6 cellular contexts compared by ENCODE assay signal in the genomic region with DNA sequence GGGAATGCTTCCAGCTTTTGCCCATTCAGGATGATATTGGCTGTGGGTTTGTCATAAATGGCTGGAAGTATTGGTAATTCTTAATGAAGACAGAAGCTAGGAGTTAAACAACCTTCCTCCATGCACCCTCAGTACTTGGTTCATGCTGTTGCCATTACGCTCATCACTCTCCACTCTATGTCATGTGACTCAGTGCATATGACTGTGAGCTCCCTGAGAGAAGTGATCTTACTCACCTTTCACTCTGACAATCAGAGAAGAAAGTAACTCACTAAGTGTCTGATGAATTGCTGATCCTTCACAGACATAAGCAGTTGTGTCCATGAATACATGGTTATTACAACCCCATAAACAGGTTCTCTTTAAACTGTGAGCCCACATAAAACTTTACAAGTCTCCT.
A peak's percentile ranks its signal among the peaks of the same experiment; 100 is the strongest.
DNase-seq lines count a peak whose midpoint lies in the region; ATAC-seq, FAIRE-seq and TF ChIP-seq lines count a peak whose summit lies in the region.
"Not testable (repeated sequence)": the region's sequence is repeated elsewhere in the genome, so short reads cannot be mapped to it uniquely, and the experiment has no call there.

No MANE protein-coding gene starts in this region.

- not testable (repeated sequence) for H3K4me1 ChIP-seq in K562 (replicated peaks in 1 of 2; ENCODE audit: control insufficient read depth in 2 of 2, insufficient read depth in 2 of 2, low read length in 2 of 2); endothelial cell of umbilical vein (ENCODE audit: control insufficient read depth, extremely low read depth, insufficient read depth, low read length)

- dilution Hi-C loops in endothelial cell of umbilical vein (cut with MboI; ENCODE audit: extremely low pct_ligation_motif_present, low sequenced_read_pairs): not testable (repeated sequence)

- not testable (repeated sequence) for H3K79me2 ChIP-seq in K562 (ENCODE audit: control insufficient read depth, insufficient read depth, low read length); endothelial cell of umbilical vein (ENCODE audit: control insufficient read depth, insufficient read depth, low read length)

- not testable (repeated sequence) for H3K4me3 ChIP-seq in K562; endothelial cell of umbilical vein (replicated peaks in 1 of 3; ENCODE audit: insufficient read depth in 1 of 3, low read depth in 1 of 3, low read length in 3 of 3)

- not testable (repeated sequence) for H3K9ac ChIP-seq in K562 (ENCODE audit: insufficient read depth in 1 of 2, low read depth in 2 of 2, low read length in 2 of 2); endothelial cell of umbilical vein (replicated peaks; ENCODE audit: extremely low read depth, insufficient read depth, low read length)

- H3K27me3 Mint-ChIP-seq in activated T-cell treated with anti-CD3 and anti-CD28 coated beads, Interleukin-2, amount 50 U/mL, for 72 hours (ENCODE audit: low read depth): not testable (repeated sequence)

- not testable (repeated sequence) for H3K9me3 Mint-ChIP-seq in activated T-cell treated with anti-CD3 and anti-CD28 coated beads, Interleukin-2, amount 50 U/mL, for 72 hours; stimulated activated effector memory CD8-positive, alpha-beta T cell treated with anti-CD3 and anti-CD28 coated beads, Interleukin-12 subunit alpha, Interleukin-12 subunit beta, amount 100 ng/mL, for 72 hours

- not testable (repeated sequence) for TF ChIP-seq EP300 in K562 (IDR thresholded peaks at IDR 0.05; ENCODE audit: low read length)

- not testable (repeated sequence) for H2AFZ ChIP-seq in K562 (ENCODE audit: low read depth, low read length); endothelial cell of umbilical vein (ENCODE audit: low read depth, low read length)

- TF ChIP-seq CTCF in VCaP (conservative IDR thresholded peaks at IDR 0.05); K562 (IDR thresholded peaks at IDR 0.05 in 2 of 3, conservative IDR thresholded peaks at IDR 0.05 in 1 of 3; ENCODE audit: insufficient read depth in 2 of 3, low read depth in 1 of 3, low read length in 3 of 3); endothelial cell of umbilical vein (IDR thresholded peaks at IDR 0.05; ENCODE audit: extremely low read depth in 1 of 2, insufficient read depth in 1 of 2, low read depth in 1 of 2, low read length in 2 of 2): not testable (repeated sequence)

- not testable (repeated sequence) for BruUV-seq in K562 (replicated peaks; lab: Mats Ljungman, UMichigan); endothelial cell of umbilical vein (replicated peaks; lab: Mats Ljungman, UMichigan)

- not testable (repeated sequence) for H3K4me1 Mint-ChIP-seq in activated T-cell treated with anti-CD3 and anti-CD28 coated beads, Interleukin-2, amount 50 U/mL, for 72 hours (ENCODE audit: low read depth); stimulated activated effector memory CD8-positive, alpha-beta T cell treated with anti-CD3 and anti-CD28 coated beads, Interleukin-12 subunit alpha, Interleukin-12 subunit beta, amount 100 ng/mL, for 72 hours

- not testable (repeated sequence) for H3K4me2 ChIP-seq in K562 (ENCODE audit: insufficient read depth, low read length); endothelial cell of umbilical vein (ENCODE audit: insufficient read depth, low read length)

- FAIRE-seq in GM19239 (lab: Jason Lieb, UNC) (peak; percentile 60), endothelial cell of umbilical vein (lab: Jason Lieb, UNC) (peak; percentile 8)
- not testable (repeated sequence) for FAIRE-seq in K562 (lab: Jason Lieb, UNC)

- TF ChIP-seq RAD21 in K562 (CRISPR knock-in tag; conservative IDR thresholded peaks at IDR 0.05 in 1 of 2, IDR thresholded peaks at IDR 0.05 in 1 of 2): not testable (repeated sequence)

- H3K36me3 ChIP-seq in K562 (ENCODE audit: control insufficient read depth, insufficient read depth, low read length); endothelial cell of umbilical vein (ENCODE audit: control insufficient read depth in 2 of 2, extremely low read depth in 1 of 2, insufficient read depth in 2 of 2, low read length in 2 of 2): not testable (repeated sequence)

- H3K4me3 Mint-ChIP-seq in activated T-cell treated with anti-CD3 and anti-CD28 coated beads, Interleukin-2, amount 50 U/mL, for 72 hours; stimulated activated effector memory CD8-positive, alpha-beta T cell treated with anti-CD3 and anti-CD28 coated beads, Interleukin-12 subunit alpha, Interleukin-12 subunit beta, amount 100 ng/mL, for 72 hours: not testable (repeated sequence)

- CTCF ChIA-PET in K562 (lab: Yijun Ruan, JAX; ENCODE audit: low intra/inter-chr PET ratio); endothelial cell of umbilical vein (lab: Charles Lee): not testable (repeated sequence)

- intact Hi-C loops in K562 (cut with micrococcal nuclease); endothelial cell of umbilical vein (cut with micrococcal nuclease): not testable (repeated sequence)

- peak; percentile 24 to 72 for ATAC-seq in activated T-cell treated with anti-CD3 and anti-CD28 coated beads, Interleukin-2, amount 50 U/mL, for 72 hours (replicated peaks in 1 of 2)
- ATAC-seq in K562: not testable (repeated sequence)
- ATAC-seq in stimulated activated effector memory CD8-positive, alpha-beta T cell treated with anti-CD3 and anti-CD28 coated beads, Interleukin-12 subunit alpha, Interleukin-12 subunit beta, amount 100 ng/mL, for 72 hours: peak; percentile 61

- H3K36me3 Mint-ChIP-seq in activated T-cell treated with anti-CD3 and anti-CD28 coated beads, Interleukin-2, amount 50 U/mL, for 72 hours (ENCODE audit: insufficient read depth in 2 of 2); stimulated activated effector memory CD8-positive, alpha-beta T cell treated with anti-CD3 and anti-CD28 coated beads, Interleukin-12 subunit alpha, Interleukin-12 subunit beta, amount 100 ng/mL, for 72 hours: not testable (repeated sequence)

- POLR2A ChIA-PET in K562 (lab: Yijun Ruan, JAX); endothelial cell of umbilical vein (lab: Charles Lee): not testable (repeated sequence)

- not testable (repeated sequence) for H3K9me1 ChIP-seq in K562 (ENCODE audit: control insufficient read depth, insufficient read depth, low read length); endothelial cell of umbilical vein (replicated peaks; ENCODE audit: control insufficient read depth, extremely low read depth, insufficient read depth, low read length)

- not testable (repeated sequence) for TF ChIP-seq POLR2A in K562 (conservative IDR thresholded peaks at IDR 0.05); endothelial cell of umbilical vein (IDR thresholded peaks at IDR 0.05; ENCODE audit: low read depth, low read length)

- H3K9me3 ChIP-seq in K562 (replicated peaks; ENCODE audit: control insufficient read depth, insufficient read depth, low read depth, low read length); endothelial cell of umbilical vein (replicated peaks; ENCODE audit: control insufficient read depth, insufficient read depth, low read length): not testable (repeated sequence)

- DNase-seq in GM19239 (ENCODE audit: insufficient read length, low spot score); activated T-cell treated with anti-CD3 and anti-CD28 coated beads, Interleukin-2, amount 50 U/mL, for 72 hours; K562 (ENCODE audit: extremely low read depth in 1 of 4, low spot score in 3 of 4); endothelial cell of umbilical vein (ENCODE audit: low read depth, low spot score); stimulated activated effector memory CD8-positive, alpha-beta T cell treated with anti-CD3 and anti-CD28 coated beads, Interleukin-12 subunit alpha, Interleukin-12 subunit beta, amount 100 ng/mL, for 72 hours (ENCODE audit: low spot score in 2 of 2): not testable (repeated sequence)

- peak overlapping the region; percentile 45; the same call in 1 of the 2 replicates for H3K27ac ChIP-seq in VCaP
- not testable (repeated sequence) for H3K27ac ChIP-seq in K562 (ENCODE audit: extremely low read depth, low read depth, low read length); endothelial cell of umbilical vein (ENCODE audit: insufficient read depth, low read depth, low read length)

- H3K27me3 ChIP-seq in K562 (ENCODE audit: control insufficient read depth in 2 of 2, insufficient read depth in 2 of 2, low read length in 2 of 2); endothelial cell of umbilical vein (ENCODE audit: control insufficient read depth in 2 of 2, insufficient read depth in 2 of 2, low read length in 2 of 2): not testable (repeated sequence)

- H3K27ac Mint-ChIP-seq in activated T-cell treated with anti-CD3 and anti-CD28 coated beads, Interleukin-2, amount 50 U/mL, for 72 hours; stimulated activated effector memory CD8-positive, alpha-beta T cell treated with anti-CD3 and anti-CD28 coated beads, Interleukin-12 subunit alpha, Interleukin-12 subunit beta, amount 100 ng/mL, for 72 hours: not testable (repeated sequence)

- no CpG with 5 or more reads among the region's 1 CpG for WGBS in K562 (ENCODE audit: insufficient coverage, low coverage, missing lambda C conversion rate)

- in situ Hi-C loops in K562 (cut with MboI): not testable (repeated sequence)

- not testable (repeated sequence) for H4K20me1 ChIP-seq in K562 (replicated peaks; ENCODE audit: control insufficient read depth, insufficient read depth, low read length); endothelial cell of umbilical vein (replicated peaks; ENCODE audit: control insufficient read depth, extremely low read depth, insufficient read depth, low read length)
